ENCODE assay signal across 8 cellular contexts in genomic region chr15:65421360-65422215, GRCh38. TPM values are rescaled to one million over a fixed set of nuclear protein-coding genes. Genes with fewer than 3 reads are reported as not detected.
A peak's percentile ranks its signal among the peaks of the same experiment; 100 is the strongest.
DNase-seq lines count a peak whose midpoint lies in the region; ATAC-seq, FAIRE-seq and TF ChIP-seq lines count a peak whose summit lies in the region.

No MANE protein-coding gene starts in this region.

- dilution Hi-C loops in keratinocyte (cut with MboI; ENCODE audit: extremely low pct_ligation_motif_present, low sequenced_read_pairs), result no loop called here

- WGBS in spleen, 5 donors, result 2 to 4% (median 3%) methylated on average over 26 to 39 of the region's 39 CpGs

- no peaks in the 10 kb centered on the region for H3K79me2 ChIP-seq in keratinocyte (ENCODE audit: control insufficient read depth, insufficient read depth, low read length)

- peak overlapping the region; percentile 78 for H3K4me2 ChIP-seq in keratinocyte (ENCODE audit: control insufficient read depth, extremely low read depth, insufficient read depth, low read depth, low read length)

- TF ChIP-seq POLR2A in breast epithelium (IDR thresholded peaks at IDR 0.05), result no peak
- TF ChIP-seq POLR2A in spleen (IDR thresholded peaks at IDR 0.05), result no peak
- TF ChIP-seq POLR2A in erythroblast (IDR thresholded peaks at IDR 0.05; ENCODE audit: low read length), result no peak

- H3K4me3 ChIP-seq in breast epithelium (peak overlapping the region; percentile 47 to 82 (median 58)), keratinocyte (ENCODE audit: control insufficient read depth in 2 of 3, extremely low read depth in 1 of 3, insufficient read depth in 2 of 3, low read depth in 1 of 3, low read length in 3 of 3) (peak overlapping the region in 2 of 3 experiments; percentile 25 to 66), spleen (peak overlapping the region in 7 of 8 donors; percentile 32 to 72 (median 41))

- H3K27ac ChIP-seq in breast epithelium (peak overlapping the region in 1 of 2 donors; percentile 1), keratinocyte (ENCODE audit: control insufficient read depth, insufficient read depth, low read length) (no peak overlapping the region), spleen (no peak overlapping the region)

- no peak for FAIRE-seq in keratinocyte (lab: Jason Lieb, UNC)

- no peak overlapping the region for H2AFZ ChIP-seq in keratinocyte (ENCODE audit: control insufficient read depth, low read length)

- ATAC-seq in HG02885 (IDR thresholded peaks at IDR 0.05; ENCODE audit: poor library complexity, unreplicated experiment), result no peak

- H3K9me3 ChIP-seq in breast epithelium (no peaks in the 10 kb centered on the region), keratinocyte (ENCODE audit: control insufficient read depth, low read depth, low read length) (no peaks in the 10 kb centered on the region), spleen (no peaks in the 10 kb centered on the region)

- intact Hi-C loops in breast epithelium (cut with DNase I; ENCODE audit: low total_unique reads) (no loop called here), spleen (cut with DNase I; ENCODE audit: low total_unique reads) (no loop called here)

- in situ Hi-C loops in KBM-7 (cut with MboI; ENCODE audit: low pct_unique_long_range_greater_than_20kb, low sequenced_read_pairs), result no loop called here

- H3K9ac ChIP-seq in keratinocyte (ENCODE audit: control insufficient read depth, extremely low read depth, insufficient read depth, low read length), result no peak overlapping the region

- H3K9me1 ChIP-seq in keratinocyte (ENCODE audit: control insufficient read depth, extremely low read depth, insufficient read depth, low read length), result no peaks in the 10 kb centered on the region

- H3K36me3 ChIP-seq in breast epithelium (no peaks in the 10 kb centered on the region), keratinocyte (ENCODE audit: control insufficient read depth in 2 of 2, extremely low read depth in 1 of 2, insufficient read depth in 2 of 2, low read length in 2 of 2) (no peaks in the 10 kb centered on the region), spleen (no peaks in the 10 kb centered on the region)

- DNase-seq in ELF-1 (ENCODE audit: low read depth, low spot score) (peak; percentile 99), KBM-7 (peak; percentile 82), breast epithelium (ENCODE audit: low spot score in 2 of 2) (peak in 1 of 2 donors; percentile 27), keratinocyte (ENCODE audit: low read depth, low spot score) (no peak), spleen (no peak), erythroblast (lab: John Stamatoyannopoulos, UW) (no peak)
- DNase-seq in activated effector memory CD4-positive, alpha-beta T cell treated with Interleukin-2 at 50 U/mL for 16 hours, result no peak

- H3K27me3 ChIP-seq in breast epithelium (no peaks in the 10 kb centered on the region), keratinocyte (ENCODE audit: control insufficient read depth, extremely low read depth, insufficient read depth, low read length) (peaks cover 43% of the 10 kb centered on the region), spleen (replicated peaks in 1 of 7) (peaks cover 0 to 74% (median 33%) of the 10 kb centered on the region in 7 donors)

- peaks cover 0 to 6% of the 10 kb centered on the region in 2 donors for H3K4me1 ChIP-seq in breast epithelium
- peaks cover 9% of the 10 kb centered on the region for H3K4me1 ChIP-seq in keratinocyte (ENCODE audit: control insufficient read depth, extremely low read depth, insufficient read depth, low read length)
- peaks cover 0 to 28% (median 21%) of the 10 kb centered on the region in 6 donors for H3K4me1 ChIP-seq in spleen

- TF ChIP-seq CTCF in breast epithelium (IDR thresholded peaks at IDR 0.05) (no peak), keratinocyte (optimal IDR thresholded peaks at IDR 0.05 in 1 of 3, IDR thresholded peaks at IDR 0.05 in 1 of 3, conservative IDR thresholded peaks at IDR 0.05 in 1 of 3; ENCODE audit: extremely low read depth in 1 of 3, insufficient read depth in 2 of 3, low read length in 3 of 3) (no peak), spleen (IDR thresholded peaks at IDR 0.05 in 8 of 11, conservative IDR thresholded peaks at IDR 0.05 in 3 of 11) (no peak)

- H4K20me1 ChIP-seq in keratinocyte (ENCODE audit: control insufficient read depth, extremely low read depth, insufficient read depth, low read length), result no peaks in the 10 kb centered on the region

RNA-seq across cellular contexts. Expression of gene IGDCC4, which starts 1.2 kb away (rescaled TPM):
- under 1 TPM; 0.66 to 0.88 (median 0.80) TPM for total RNA-seq in breast epithelium
- polyA plus RNA-seq in keratinocyte, result 0.04 to 0.12 TPM in 2 of 3 replicates, not detected in the other
- polyA plus RNA-seq in keratinocyte (2011; ENCODE audit: low read depth), result not detected
- polyA plus RNA-seq in keratinocyte (2011; cell fraction: cytosol; rRNA removed), result 0.04 and 0.05 TPM in 2 replicates
- 0.04 and 0.10 TPM in 2 replicates for polyA plus RNA-seq in keratinocyte (2011; cell fraction: nucleus; rRNA removed)
- polyA plus RNA-seq in keratinocyte (2012; ENCODE audit: low replicate concordance), result 0.03 TPM in 1 of 2 replicates, not detected in the other
- polyA minus RNA-seq in keratinocyte, result 0.07 TPM in 1 of 3 replicates, not detected in the others
- polyA minus RNA-seq in keratinocyte (2011; cell fraction: cytosol; rRNA and poly(A)+ RNA removed), result not detected
- not detected in 2 replicates for polyA minus RNA-seq in keratinocyte (2011; cell fraction: nucleus; rRNA and poly(A)+ RNA removed)
- 1 to 10 TPM in 2 of 7 donors, under 1 TPM in 5; 0.13 to 2.8 (median 0.75) TPM for total RNA-seq in spleen
- 1 to 10 TPM in 2 of 3 donors, under 1 TPM in 1; 0.58 to 1.2 (median 1.0) TPM for polyA plus RNA-seq in spleen

RNA-seq across cellular contexts. Expression of gene IGDCC3, which starts 43.8 kb away (rescaled TPM):
- total RNA-seq in breast epithelium, result 1 to 10 TPM in 1 of 3 donors, under 1 TPM in 1, not detected in 1; 0.33 to 1.8 TPM
- polyA plus RNA-seq in keratinocyte, result not detected in 3 replicates
- not detected for polyA plus RNA-seq in keratinocyte (2011; ENCODE audit: low read depth)
- not detected in 2 replicates for polyA plus RNA-seq in keratinocyte (2011; cell fraction: cytosol; rRNA removed)
- not detected in 2 replicates for polyA plus RNA-seq in keratinocyte (2011; cell fraction: nucleus; rRNA removed)
- polyA plus RNA-seq in keratinocyte (2012; ENCODE audit: low replicate concordance), result not detected in 2 replicates
- polyA minus RNA-seq in keratinocyte, result 2.1 TPM in 1 of 3 replicates, not detected in the others
- polyA minus RNA-seq in keratinocyte (2011; cell fraction: cytosol; rRNA and poly(A)+ RNA removed), result not detected
- not detected in 2 replicates for polyA minus RNA-seq in keratinocyte (2011; cell fraction: nucleus; rRNA and poly(A)+ RNA removed)
- under 1 TPM in 1 of 7 donors, not detected in 6; 0.34 TPM for total RNA-seq in spleen
- under 1 TPM in 2 of 3 donors, not detected in 1; 0.03 TPM for polyA plus RNA-seq in spleen

Comparison
In these comparisons a context has a peak if more than half of its experiments do, and no peak if none do; other contexts are left out.
1. DNase-seq: peak in ELF-1 (single experiment) and KBM-7 (single experiment); none in keratinocyte (single experiment), spleen (single experiment), erythroblast (0 of 2) and activated effector memory CD4-positive, alpha-beta T cell treated with Interleukin-2 at 50 U/mL for 16 hours (single experiment).
2. Peak in every context shown above with its lines, with median percentiles within 50 percentile points of each other: H3K4me3 ChIP-seq.